34 cellular contexts compared by ENCODE assay signal in genomic region chr17:79145548-79145947, GRCh38.
"Had no signal": no experiment of that assay in that cellular context is flagged by ENCODE, and none has a peak within 500 bp of the region (broad histone marks: within the 10 kb centered on the region; RNA-seq: fewer than 3 reads in every experiment).

No MANE protein-coding gene starts in this region.

- H3K27ac ChIP-seq: adrenal gland, ascending aorta, body of pancreas, brain microvascular endothelial cell, breast epithelium, cardiac muscle cell had no signal

- FAIRE-seq: astrocyte, bronchial epithelial cell had no signal

- H3K27me3 ChIP-seq: ascending aorta, cardiac muscle cell had no signal

- H3K4me3 ChIP-seq: adrenal gland, ascending aorta, body of pancreas, breast epithelium, cardiac muscle cell had no signal

- H3K4me1 ChIP-seq: adrenal gland, ascending aorta, body of pancreas, breast epithelium had no signal

- H3K36me3 ChIP-seq: adrenal gland, ascending aorta, brain microvascular endothelial cell, breast epithelium, cardiac muscle cell had no signal

- DNase-seq: activated effector memory CD4-positive, alpha-beta T cell treated with anti-CD3 and anti-CD28 coated beads, Interleukin-2, amount 50 U/mL, for 16 hours; activated effector memory CD4-positive, alpha-beta T cell treated with Interleukin-2 at 50 U/mL for 16 hours; activated gamma-delta T cell; activated gamma-delta T cell treated with Interleukin-2 at 50 U/mL for 16 hours; activated naive CD4-positive, alpha-beta T cell; activated naive CD4-positive, alpha-beta T cell treated with anti-CD3 and anti-CD28 coated beads for 36 hours; activated naive CD4-positive, alpha-beta T cell treated with anti-CD3 and anti-CD28 coated beads, Interleukin-2, amount 10 ng/mL, durations not matched to agents 7 days and 5 days; activated naive CD4-positive, alpha-beta T cell treated with anti-CD3 and anti-CD28 coated beads, Interleukin-2, amount 50 U/mL, for 16 hours; activated naive CD4-positive, alpha-beta T cell treated with Interleukin-2 at 50 U/mL for 16 hours; activated naive CD8-positive, alpha-beta T cell treated with anti-CD3 and anti-CD28 coated beads for 36 hours; activated naive CD8-positive, alpha-beta T cell treated with anti-CD3 and anti-CD28 coated beads, Interleukin-2, amount 10 ng/mL, durations not matched to agents 7 days and 5 days; activated naive CD8-positive, alpha-beta T cell treated with anti-CD3 and anti-CD28 coated beads, Interleukin-2, amount 50 U/mL, for 24 hours; activated T-cell treated with anti-CD3 and anti-CD28 coated beads, Interleukin-2, amount 50 U/mL, for 1 hour; activated T-cell treated with anti-CD3 and anti-CD28 coated beads, Interleukin-2, amount 50 U/mL, for 24 hours; activated T-cell treated with anti-CD3 and anti-CD28 coated beads, Interleukin-2, amount 50 U/mL, for 4 hours; activated T-cell treated with anti-CD3 and anti-CD28 coated beads, Interleukin-2, amount 50 U/mL, for 48 hours; activated T-cell treated with anti-CD3 and anti-CD28 coated beads, Interleukin-2, amount 50 U/mL, for 72 hours; adrenal gland; amniotic stem cell; amygdala; anterior cingulate cortex; aorta; body of pancreas; brain microvascular endothelial cell; caudate nucleus; central memory CD4-positive, alpha-beta T cell; cerebellar nuclear complex had no signal

- ATAC-seq: activated naive CD4-positive, alpha-beta T cell treated with anti-CD3 and anti-CD28 coated beads, Interleukin-2, amount 50 U/mL, for 72 hours; activated naive CD8-positive, alpha-beta T cell treated with anti-CD3 and anti-CD28 coated beads, Interleukin-2, amount 50 U/mL, for 24 hours; activated T-cell treated with anti-CD3 and anti-CD28 coated beads, Interleukin-2, amount 50 U/mL, for 4 hours; activated T-cell treated with anti-CD3 and anti-CD28 coated beads, Interleukin-2, amount 50 U/mL, for 72 hours; activated T-helper 17 cell treated with anti-CD3 and anti-CD28 coated beads, Interleukin-2, amount 50 U/mL, for 72 hours; body of pancreas had no signal

- H3K9me3 ChIP-seq: adrenal gland, ascending aorta, body of pancreas, breast epithelium had no signal
